ENCODE assay signal across 8 cellular contexts in genomic region chr20:45405566-45406259, GRCh38. TPM values are rescaled to one million over a fixed set of nuclear protein-coding genes. Genes with fewer than 3 reads are reported as not detected.
DNase-seq lines count a peak whose midpoint lies in the region; ATAC-seq and TF ChIP-seq lines count a peak whose summit lies in the region.

No MANE protein-coding gene starts in this region.

- no peaks in the 10 kb centered on the region for H3K27me3 ChIP-seq in adrenal gland
- peaks cover 3% of the 10 kb centered on the region; the same call in 1 of the 2 replicates for H3K27me3 ChIP-seq in iPS DF 6.9 (ENCODE audit: control insufficient read depth, insufficient read depth, low read length)
- H3K27me3 ChIP-seq in skeletal muscle satellite cell (ENCODE audit: control insufficient read depth, insufficient read depth, low read length), result peaks cover 18% of the 10 kb centered on the region

- ATAC-seq in HG02642 (IDR thresholded peaks at IDR 0.05; ENCODE audit: poor library complexity, unreplicated experiment), result peak; percentile 17

- H3K4me3 ChIP-seq in adrenal gland (peak overlapping the region; percentile 46 to 83 (median 56)), iPS DF 6.9 (ENCODE audit: low read length) (peak overlapping the region; percentile 77), skeletal muscle satellite cell (ENCODE audit: low read length) (peak overlapping the region; percentile 84)

- WGBS in adrenal gland, 4 donors, result 5 to 10% (median 6%) methylated on average over 12 to 49 of the region's 49 CpGs
- no CpG with 5 or more reads among the region's 49 CpGs for WGBS in iPS DF 6.9 (ENCODE audit: insufficient coverage, insufficient read length)

- H3K9ac ChIP-seq in skeletal muscle satellite cell (ENCODE audit: low read depth, low read length), result peak overlapping the region; percentile 66

- H3K36me3 ChIP-seq in adrenal gland (replicated peaks in 1 of 2) (peaks cover 0 to 8% of the 10 kb centered on the region in 2 donors), iPS DF 6.9 (ENCODE audit: control insufficient read depth, insufficient read depth, low read length) (peaks cover 4% of the 10 kb centered on the region; the same call in 1 of the 2 replicates), skeletal muscle satellite cell (ENCODE audit: insufficient read depth, low read length) (no peaks in the 10 kb centered on the region)

- no peak for TF ChIP-seq CTCF in adrenal gland (IDR thresholded peaks at IDR 0.05)

- H3K27ac ChIP-seq in adrenal gland (peak overlapping the region in 4 of 5 donors; percentile 45 to 90 (median 74)), iPS DF 6.9 (ENCODE audit: low read length) (no peak overlapping the region)

- TF ChIP-seq POLR2A in adrenal gland (IDR thresholded peaks at IDR 0.05), result no peak

- H3K4me2 ChIP-seq in skeletal muscle satellite cell (ENCODE audit: low read length), result peak overlapping the region; percentile 100

- peak; percentile 58 for DNase-seq in AG20443 (ENCODE audit: low spot score)
- DNase-seq in adrenal gland, result no peak
- DNase-seq in iPS DF 6.9 (ENCODE audit: low read depth, low spot score), result no peak
- DNase-seq in NCI-H2029 (lab: John Stamatoyannopoulos, UW), result no peak
- DNase-seq in GF-D8 (lab: John Stamatoyannopoulos, UW), result no peak
- DNase-seq in stimulated activated CD4-positive, alpha-beta T cell treated with anti-CD3 and anti-CD28 coated beads, Interleukin-4, amount 100 ng/mL, for 1 hour, result no peak

- H3K4me1 ChIP-seq in adrenal gland (replicated peaks in 1 of 2) (peaks cover 6 to 22% of the 10 kb centered on the region in 2 donors), iPS DF 6.9 (ENCODE audit: control insufficient read depth, insufficient read depth, low read length) (0 out of 2 replicates have a peak, but pooled peaks cover 2% of the 10 kb centered on the region), skeletal muscle satellite cell (ENCODE audit: control insufficient read depth, insufficient read depth, low read length) (peaks cover 17% of the 10 kb centered on the region)

- intact Hi-C loops in adrenal gland (cut with DNase I), result no loop called here

- H3K9me3 ChIP-seq in adrenal gland (replicated peaks in 1 of 3) (no peaks in the 10 kb centered on the region), iPS DF 6.9 (ENCODE audit: control insufficient read depth, insufficient read depth, low read length) (peaks cover 1% of the 10 kb centered on the region; the same call in 1 of the 2 replicates), skeletal muscle satellite cell (replicated peaks; ENCODE audit: low read length) (no peaks in the 10 kb centered on the region)

RNA-seq across cellular contexts. Expression of gene DBNDD2, which starts 2.4 kb away (rescaled TPM):
- total RNA-seq in adrenal gland, result 10 to 100 TPM; 16.5 to 71.1 (median 31.5) TPM
- polyA plus RNA-seq in adrenal gland, result 10 to 100 TPM; 21.6 to 52.1 (median 34.8) TPM
- 1.3 and 1.5 TPM in 2 replicates for total RNA-seq in skeletal muscle satellite cell (2012; rRNA removed)

RNA-seq across cellular contexts. Expression of gene PIGT, which starts 10.2 kb away (rescaled TPM):
- total RNA-seq in adrenal gland, result 100 to 1,000 TPM in 6 of 8 donors, 10 to 100 TPM in 2; 76.0 to 202 (median 119) TPM
- 100 to 1,000 TPM in 1 of 3 donors, 10 to 100 TPM in 2; 45.2 to 121 (median 99.7) TPM for polyA plus RNA-seq in adrenal gland
- 21.5 and 40.6 TPM in 2 replicates for total RNA-seq in skeletal muscle satellite cell (2012; rRNA removed)

RNA-seq across cellular contexts. Expression of gene TP53TG5, which starts 27.6 kb away (rescaled TPM):
- total RNA-seq in adrenal gland, result under 1 TPM in 3 of 8 donors, not detected in 5; 0.24 to 0.78 (median 0.65) TPM
- under 1 TPM in 1 of 3 donors, not detected in 2; 0.33 TPM for polyA plus RNA-seq in adrenal gland
- not detected in 2 replicates for total RNA-seq in skeletal muscle satellite cell (2012; rRNA removed)

RNA-seq across cellular contexts. Expression of gene SYS1, which starts 42.8 kb away (rescaled TPM):
- 10 to 100 TPM; 25.6 to 83.2 (median 38.4) TPM for total RNA-seq in adrenal gland
- polyA plus RNA-seq in adrenal gland, result 10 to 100 TPM; 16.0 to 25.7 (median 17.7) TPM
- 18.6 and 18.8 TPM in 2 replicates for total RNA-seq in skeletal muscle satellite cell (2012; rRNA removed)

RNA-seq across cellular contexts. Expression of gene SDC4, which starts 57.5 kb away (rescaled TPM):
- 100 to 1,000 TPM in 2 of 8 donors, 10 to 100 TPM in 6; 66.9 to 128 (median 84.7) TPM for total RNA-seq in adrenal gland
- polyA plus RNA-seq in adrenal gland, result 10 to 100 TPM; 48.7 to 64.9 (median 55.3) TPM
- total RNA-seq in skeletal muscle satellite cell (2012; rRNA removed), result 72.8 and 93.0 TPM in 2 replicates
